In the genomic region with DNA sequence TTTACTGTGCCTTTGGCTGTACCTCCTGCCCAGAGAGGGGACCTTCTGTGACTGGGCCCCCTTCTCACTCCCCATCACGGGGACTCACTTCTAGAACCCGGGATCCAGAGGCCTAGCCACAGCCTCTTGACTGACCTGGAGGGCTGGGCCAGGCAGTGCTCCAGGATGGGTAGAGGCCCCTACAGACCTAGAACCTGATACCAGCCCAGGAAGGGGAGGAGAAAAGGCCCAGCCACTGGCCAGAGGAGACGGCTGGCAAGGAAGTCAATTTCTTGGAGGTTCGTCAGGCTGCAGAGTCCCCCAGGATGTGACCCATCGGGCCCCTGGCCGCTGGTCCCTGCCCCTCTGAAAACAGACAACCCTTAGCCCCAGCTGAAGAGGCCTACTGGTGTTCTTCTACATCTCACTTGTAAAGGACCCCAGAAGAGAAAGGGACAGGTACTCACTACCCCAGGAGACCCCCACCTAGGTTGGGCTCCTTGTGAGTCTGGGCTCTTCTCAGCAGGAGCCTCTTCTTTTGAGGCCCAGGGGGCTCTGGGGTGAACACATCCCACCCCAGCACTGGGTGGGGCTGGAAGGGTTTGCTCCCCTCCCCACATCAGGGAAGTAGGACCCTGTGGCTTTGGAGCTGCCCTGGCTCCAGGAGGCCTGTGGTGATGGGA, we compare ENCODE assay signal across 9 cellular contexts.
A peak's percentile ranks its signal among the peaks of the same experiment; 100 is the strongest.
DNase-seq lines count a peak whose midpoint lies in the region; ATAC-seq, FAIRE-seq and TF ChIP-seq lines count a peak whose summit lies in the region.
"Had no signal": no experiment of that assay in that cellular context is flagged by ENCODE, and none has a peak within 500 bp of the region (broad histone marks: within the 10 kb centered on the region; RNA-seq: fewer than 3 reads in every experiment).

No MANE protein-coding gene starts in this region.

- DNase-seq in Right ventricle myocardium inferior (ENCODE audit: missing footprints): peak; percentile 54
- no peak for DNase-seq in cardiac septum (ENCODE audit: low spot score)
- no peak for DNase-seq in endothelial cell of umbilical vein (ENCODE audit: low read depth, low spot score)
- no peak for DNase-seq in upper lobe of right lung
- DNase-seq in RPMI8226: no peak
- no peak for DNase-seq in NCI-H2227 (lab: John Stamatoyannopoulos, UW; ENCODE audit: unreplicated experiment)
- DNase-seq: activated CD4-positive, alpha-beta T cell treated with anti-CD3 and anti-CD28 coated beads for 1 hour had no signal

- H2AFZ ChIP-seq in endothelial cell of umbilical vein (ENCODE audit: low read depth, low read length): no peak overlapping the region

- no peaks in the 10 kb centered on the region for H3K79me2 ChIP-seq in endothelial cell of umbilical vein (ENCODE audit: control insufficient read depth, insufficient read depth, low read length)

- peak overlapping the region in 2 of 3 experiments; percentile 31 to 37 for H3K27ac Mint-ChIP-seq in nephron

- H3K9me3 Mint-ChIP-seq in nephron: no peaks in the 10 kb centered on the region

- no peak overlapping the region for H3K4me2 ChIP-seq in endothelial cell of umbilical vein (ENCODE audit: insufficient read depth, low read length)

- H3K9ac ChIP-seq in endothelial cell of umbilical vein (replicated peaks; ENCODE audit: extremely low read depth, insufficient read depth, low read length): peak overlapping the region; percentile 2

- no peaks in the 10 kb centered on the region for H3K9me3 ChIP-seq in endothelial cell of umbilical vein (replicated peaks; ENCODE audit: control insufficient read depth, insufficient read depth, low read length)
- no peaks in the 10 kb centered on the region for H3K9me3 ChIP-seq in upper lobe of right lung

- no peaks in the 10 kb centered on the region for H4K20me1 ChIP-seq in endothelial cell of umbilical vein (replicated peaks; ENCODE audit: control insufficient read depth, extremely low read depth, insufficient read depth, low read length)

- H3K9me1 ChIP-seq in endothelial cell of umbilical vein (replicated peaks; ENCODE audit: control insufficient read depth, extremely low read depth, insufficient read depth, low read length): no peaks in the 10 kb centered on the region

- peaks cover 7% of the 10 kb centered on the region for H3K36me3 Mint-ChIP-seq in nephron (ENCODE audit: low read depth)

- CTCF ChIA-PET in endothelial cell of umbilical vein (lab: Charles Lee): interaction anchor here (0.9 to 1.6 kb wide), 3 partner anchors 17 to 254 kb away, joined by 3 to 7 read pairs (median 6); no protein-coding TSS in a partner anchor

- H3K4me1 ChIP-seq in endothelial cell of umbilical vein (ENCODE audit: control insufficient read depth, extremely low read depth, insufficient read depth, low read length): peaks cover 46% of the 10 kb centered on the region
- H3K4me1 ChIP-seq in upper lobe of right lung: peaks cover 86% of the 10 kb centered on the region

- H3K4me3 ChIP-seq in endothelial cell of umbilical vein (replicated peaks in 1 of 3; ENCODE audit: insufficient read depth in 1 of 3, low read depth in 1 of 3, low read length in 3 of 3): no peak overlapping the region
- no peak overlapping the region for H3K4me3 ChIP-seq in upper lobe of right lung

- H3K36me3 ChIP-seq in endothelial cell of umbilical vein (ENCODE audit: control insufficient read depth in 2 of 2, extremely low read depth in 1 of 2, insufficient read depth in 2 of 2, low read length in 2 of 2): peaks cover 0 to 2% of the 10 kb centered on the region in 2 experiments
- no peaks in the 10 kb centered on the region for H3K36me3 ChIP-seq in upper lobe of right lung

- POLR2A ChIA-PET in endothelial cell of umbilical vein (lab: Charles Lee): interaction anchor here (0.6 to 2.2 kb wide), 4 partner anchors 26 to 130 kb away, joined by 3 to 8 read pairs (median 4); no protein-coding TSS in a partner anchor

- TF ChIP-seq POLR2A in endothelial cell of umbilical vein (IDR thresholded peaks at IDR 0.05; ENCODE audit: low read depth, low read length): no peak

- no peak for TF ChIP-seq CTCF in endothelial cell of umbilical vein (IDR thresholded peaks at IDR 0.05; ENCODE audit: extremely low read depth in 1 of 2, insufficient read depth in 1 of 2, low read depth in 1 of 2, low read length in 2 of 2)
- TF ChIP-seq CTCF in nephron (IDR thresholded peaks at IDR 0.05; ENCODE audit: unreplicated experiment in 3 of 3): no peak
- no peak for TF ChIP-seq CTCF in upper lobe of right lung (IDR thresholded peaks at IDR 0.05)

- H3K4me3 Mint-ChIP-seq in nephron: no peak overlapping the region

- H3K4me1 Mint-ChIP-seq in nephron: peaks cover 67% of the 10 kb centered on the region

- ATAC-seq in Right ventricle myocardium inferior (no peak), upper lobe of right lung (no peak), HG03520 (IDR thresholded peaks at IDR 0.05; ENCODE audit: unreplicated experiment) (no peak)

- intact Hi-C loops in Right ventricle myocardium inferior (cut with DNase I) (loop anchor here (10.0 kb wide), 1 partner anchor 154 kb away; a partner anchor contains a TSS), cardiac septum (cut with DNase I) (no loop called here), endothelial cell of umbilical vein (cut with micrococcal nuclease) (loop anchor here (1.0 kb wide), 1 partner anchor 19 kb away; no protein-coding TSS in a partner anchor), upper lobe of right lung (cut with DNase I) (no loop called here)

- BruUV-seq in endothelial cell of umbilical vein (replicated peaks; lab: Mats Ljungman, UMichigan): no TSS peak

- dilution Hi-C loops in endothelial cell of umbilical vein (cut with MboI; ENCODE audit: extremely low pct_ligation_motif_present, low sequenced_read_pairs): no loop called here

- H3K27ac ChIP-seq in endothelial cell of umbilical vein (ENCODE audit: insufficient read depth, low read depth, low read length) (peak overlapping the region; percentile 48), upper lobe of right lung (peak overlapping the region; percentile 85)

- H3K27me3 Mint-ChIP-seq in nephron (ENCODE audit: low read depth): no peaks in the 10 kb centered on the region

- no peaks in the 10 kb centered on the region for H3K27me3 ChIP-seq in endothelial cell of umbilical vein (ENCODE audit: control insufficient read depth in 2 of 2, insufficient read depth in 2 of 2, low read length in 2 of 2)
- no peaks in the 10 kb centered on the region for H3K27me3 ChIP-seq in upper lobe of right lung

- FAIRE-seq in endothelial cell of umbilical vein (lab: Jason Lieb, UNC): no peak

TF ChIP-seq in endothelial cell of umbilical vein, 7 proteins besides CTCF, POLR2A, EP300 and RAD21:
- TF ChIP-seq, protein P1, sequence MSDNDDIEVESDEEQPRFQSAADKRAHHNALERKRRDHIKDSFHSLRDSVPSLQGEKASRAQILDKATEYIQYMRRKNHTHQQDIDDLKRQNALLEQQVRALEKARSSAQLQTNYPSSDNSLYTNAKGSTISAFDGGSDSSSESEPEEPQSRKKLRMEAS (IDR thresholded peaks at IDR 0.05; ENCODE audit: insufficient read depth, insufficient read length): no peak
- TF ChIP-seq POLR2AphosphoS5 (IDR thresholded peaks at IDR 0.05; ENCODE audit: insufficient read depth, low read depth, low read length) (no peak), GATA2 (IDR thresholded peaks at IDR 0.05; ENCODE audit: insufficient read depth, insufficient read length, low read depth, low read length) (no peak), FOS (IDR thresholded peaks at IDR 0.05; ENCODE audit: borderline replicate concordance, insufficient read depth, low read length) (no peak), MYC (IDR thresholded peaks at IDR 0.05; ENCODE audit: low read depth, low read length) (no peak), JUN (IDR thresholded peaks at IDR 0.05; ENCODE audit: borderline replicate concordance, insufficient read depth, insufficient read length, low read depth) (no peak), EZH2 (IDR thresholded peaks at IDR 0.05; ENCODE audit: borderline replicate concordance, low read depth, low read length, severe bottlenecking) (no peak)

Comparison
In these comparisons a context has a peak if more than half of its experiments do, and no peak if none do; other contexts are left out.
1. intact Hi-C loops: an anchor here in Right ventricle myocardium inferior (10.0 kb wide) and endothelial cell of umbilical vein (1.0 kb wide); none called in cardiac septum and upper lobe of right lung.